In the genomic region with DNA sequence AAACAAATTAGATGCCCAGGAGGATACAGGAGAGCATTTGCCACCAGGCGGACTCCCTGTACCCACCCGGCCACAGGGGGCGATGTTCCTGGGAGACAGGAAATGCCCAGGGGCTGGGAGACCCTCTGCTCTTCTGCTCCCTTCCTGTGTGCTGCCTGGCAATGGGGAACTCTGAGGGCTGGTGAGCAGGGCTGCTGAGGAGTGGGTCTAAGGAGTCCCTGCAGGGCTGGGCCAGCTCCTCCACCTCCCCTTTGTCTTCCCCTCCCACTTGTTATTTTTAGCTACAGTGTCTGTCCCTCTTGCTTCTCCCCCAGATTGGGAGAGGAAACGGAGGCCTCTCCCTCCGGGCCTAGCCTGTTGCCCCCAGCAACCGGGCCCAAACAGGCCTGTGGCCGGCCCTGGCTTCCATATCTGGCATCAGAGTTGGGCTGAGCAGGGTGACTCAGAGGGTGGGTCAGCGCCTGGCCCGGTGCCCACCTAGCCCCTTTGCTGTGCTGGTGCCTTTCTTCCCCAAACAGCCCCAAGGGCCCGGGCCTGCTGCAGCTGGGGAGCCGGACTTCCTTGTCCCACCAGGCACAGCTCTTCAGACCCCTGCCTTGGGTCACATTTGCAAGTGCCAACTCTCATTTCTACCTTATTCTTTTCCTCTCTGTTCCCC, we compare ENCODE assay signal across 8 cellular contexts. TPM values are rescaled to one million over a fixed set of nuclear protein-coding genes. Genes with fewer than 3 reads are reported as not detected.
DNase-seq lines count a peak whose midpoint lies in the region; ATAC-seq and TF ChIP-seq lines count a peak whose summit lies in the region.

No MANE protein-coding gene starts in this region.

- H3K4me2 ChIP-seq in trophoblast cell (ENCODE audit: low read length), result peak overlapping the region; percentile 8

- H3K23ac ChIP-seq in trophoblast cell (ENCODE audit: low read length), result no peak overlapping the region

- H2AK5ac ChIP-seq in trophoblast cell (ENCODE audit: low read length), result peak overlapping the region; percentile 57

- TF ChIP-seq CTCF in foreskin fibroblast (IDR thresholded peaks at IDR 0.05; ENCODE audit: low read depth, low read length), result peak; percentile 65

- peak overlapping the region; percentile 14 for H3K14ac ChIP-seq in trophoblast cell (ENCODE audit: low read length)

- peaks cover 69% of the 10 kb centered on the region for H3K4me1 ChIP-seq in ES-I3 (ENCODE audit: insufficient read depth, low read length)
- peaks cover 75 to 80% of the 10 kb centered on the region in 2 experiments for H3K4me1 ChIP-seq in trophoblast cell (ENCODE audit: control insufficient read depth in 1 of 2, insufficient read depth in 2 of 2, low read length in 2 of 2)

- H3K18ac ChIP-seq in trophoblast cell (ENCODE audit: low read length), result peak overlapping the region; percentile 98

- peaks cover 47% of the 10 kb centered on the region for H3K79me2 ChIP-seq in trophoblast cell (ENCODE audit: control insufficient read depth, insufficient read depth, low read length, poor library complexity)

- peak; percentile 98 for DNase-seq in OCI-M1 (lab: John Stamatoyannopoulos, UW)
- peak; percentile 49 for DNase-seq in activated effector memory CD4-positive, alpha-beta T cell treated with Interleukin-2 at 50 U/mL for 16 hours
- peak; percentile 98 to 99 for DNase-seq in foreskin fibroblast
- DNase-seq in trophoblast cell, result peak; percentile 87 to 91
- DNase-seq in ecto neural progenitor cell (ENCODE audit: low spot score), result no peak

- H3K36me3 ChIP-seq in ES-I3 (ENCODE audit: insufficient read depth, low read length), result peaks cover 5% of the 10 kb centered on the region; the same call in 1 of the 2 replicates
- peaks cover 18 to 21% of the 10 kb centered on the region in 2 experiments for H3K36me3 ChIP-seq in trophoblast cell (ENCODE audit: control insufficient read depth in 1 of 2, insufficient read depth in 2 of 2, low read length in 2 of 2)

- H4K12ac ChIP-seq in trophoblast cell (ENCODE audit: low read depth, low read length), result peak overlapping the region; percentile 9

- H2AFZ ChIP-seq in trophoblast cell (ENCODE audit: insufficient read depth, low read length, poor library complexity), result no peak overlapping the region

- H3K9ac ChIP-seq in ES-I3 (ENCODE audit: low read depth, low read length), result peak overlapping the region; percentile 37
- H3K9ac ChIP-seq in trophoblast cell (ENCODE audit: low read length), result no peak overlapping the region

- no peaks in the 10 kb centered on the region for H3K27me3 ChIP-seq in trophoblast cell (ENCODE audit: insufficient read depth, low read length)

- H3K4me3 ChIP-seq in foreskin fibroblast (ENCODE audit: low read depth in 1 of 2, low read length in 2 of 2) (peak overlapping the region; percentile 41 to 49), trophoblast cell (ENCODE audit: low read depth, low read length) (no peak overlapping the region)

- H3K4ac ChIP-seq in trophoblast cell (ENCODE audit: low read depth, low read length), result peak overlapping the region; percentile 12

- peak; percentile 38 for ATAC-seq in HG02759 (IDR thresholded peaks at IDR 0.05; ENCODE audit: unreplicated experiment)
- ATAC-seq in GM18870 (IDR thresholded peaks at IDR 0.05; ENCODE audit: unreplicated experiment), result no peak

- peak overlapping the region; percentile 29 for H4K91ac ChIP-seq in trophoblast cell (ENCODE audit: low read depth, low read length)

- H2BK12ac ChIP-seq in trophoblast cell (ENCODE audit: low read length), result peak overlapping the region; percentile 26

- no CpG with 5 or more reads among the region's 11 CpGs for WGBS in trophoblast cell (ENCODE audit: extremely low coverage, insufficient coverage, insufficient read length)

- peaks cover 65% of the 10 kb centered on the region for H3K79me1 ChIP-seq in trophoblast cell (ENCODE audit: low read length)

- H2BK120ac ChIP-seq in trophoblast cell (ENCODE audit: insufficient read depth, low read length, poor library complexity), result peak overlapping the region; percentile 13

- H3K27ac ChIP-seq in trophoblast cell (ENCODE audit: low read depth, low read length), result peak overlapping the region; percentile 85

- H4K8ac ChIP-seq in trophoblast cell (ENCODE audit: low read depth, low read length), result peak overlapping the region; percentile 52

- H3K9me3 ChIP-seq in ES-I3 (ENCODE audit: control insufficient read depth, insufficient read depth, low read length) (no peaks in the 10 kb centered on the region), trophoblast cell (ENCODE audit: insufficient read depth, low read depth, low read length) (no peaks in the 10 kb centered on the region)

- H2BK5ac ChIP-seq in trophoblast cell (ENCODE audit: low read depth, low read length, poor library complexity), result peak overlapping the region; percentile 72

RNA-seq across cellular contexts. Expression of gene LMNA, which starts 11.7 kb away (rescaled TPM):
- 414 and 457 TPM in 2 replicates for polyA plus RNA-seq in trophoblast cell (2013)

RNA-seq across cellular contexts. Expression of gene SEMA4A, which starts 27.2 kb away (rescaled TPM):
- polyA plus RNA-seq in trophoblast cell (2013), result 0.47 and 0.83 TPM in 2 replicates

RNA-seq across cellular contexts. Expression of gene MEX3A, which starts 43.9 kb away (rescaled TPM):
- 38.9 and 40.4 TPM in 2 replicates for polyA plus RNA-seq in trophoblast cell (2013)
